8 cellular contexts compared by ENCODE assay signal in genomic region chr11:108008656-108009496, GRCh38.
DNase-seq lines count a peak whose midpoint lies in the region; ATAC-seq and TF ChIP-seq lines count a peak whose summit lies in the region.

Gene CUL5, plus strand, starts transcription at chr11:108008898. Its CDS starts 451 bp downstream, at chr11:108009349.

- ATAC-seq in GM18909 (IDR thresholded peaks at IDR 0.05; ENCODE audit: poor library complexity, unreplicated experiment), result peak; percentile 90
- ATAC-seq in HG03175 (IDR thresholded peaks at IDR 0.05; ENCODE audit: unreplicated experiment), result peak; percentile 88

- peak within 1 kb of the TSS; percentile 83 for H3K4me3 ChIP-seq in AG10803 (ENCODE audit: low read length)

- TF ChIP-seq CTCF in AG10803 (conservative IDR thresholded peaks at IDR 0.05; ENCODE audit: low read length), result peak; percentile 77

- DNase-seq in AG10803 (ENCODE audit: low read depth) (peak; percentile 97), NCI-H2227 treated with DMSO at 0.1 percent for 48 hours (lab: John Stamatoyannopoulos, UW) (peak; percentile 56), islet precursor cell (peak; percentile 94)
- peak; percentile 80 to 84 (median 84) for DNase-seq in activated CD4-positive, CD25-positive, alpha-beta regulatory T cell (lab: John Stamatoyannopoulos, UW)
- DNase-seq in central memory CD4-positive, alpha-beta T cell, result peak; percentile 87
- peak; percentile 81 to 87 (median 82) for DNase-seq in stimulated activated CD4-positive, alpha-beta T cell treated with anti-CD3 and anti-CD28 coated beads, Interleukin-12 subunit alpha, Interleukin-12 subunit beta, amount 100 ng/mL, for 48 hours (ENCODE audit: low read depth in 2 of 3, low spot score in 1 of 3)

Comparison
In these comparisons a context has a peak if more than half of its experiments do, and no peak if none do; other contexts are left out.
1. Peak in every context shown above with its lines: DNase-seq, ATAC-seq and H3K4me3 ChIP-seq.